In genomic region chr3:151764699-151765098, GRCh38 we compare ENCODE assay signal across 5 cellular contexts. TPM values are rescaled to one million over a fixed set of nuclear protein-coding genes. Genes with fewer than 3 reads are reported as not detected.
"Had no signal": no experiment of that assay in that cellular context is flagged by ENCODE, and none has a peak within 500 bp of the region (broad histone marks: within the 10 kb centered on the region; RNA-seq: fewer than 3 reads in every experiment).

No MANE protein-coding gene starts in this region.

RNA-seq across cellular contexts. Expression of gene AADACL2, which starts 31.0 kb away (rescaled TPM):
- total RNA-seq: HepG2, HT-29, HT1080, IMR-90 had no signal
- polyA plus RNA-seq: HepG2, IgD-negative memory B cell, IMR-90 had no signal

RNA-seq across cellular contexts. Expression of gene AADAC, which starts 49.2 kb away (rescaled TPM):
- total RNA-seq: HT1080, IMR-90 had no signal
- polyA plus RNA-seq: IgD-negative memory B cell, IMR-90 had no signal
